In genomic region chr13:48542581-48543341, GRCh38 we compare ENCODE assay signal across 8 cellular contexts. TPM values are rescaled to one million over a fixed set of nuclear protein-coding genes. Genes with fewer than 3 reads are reported as not detected.
A peak's percentile ranks its signal among the peaks of the same experiment; 100 is the strongest.
DNase-seq lines count a peak whose midpoint lies in the region; ATAC-seq and TF ChIP-seq lines count a peak whose summit lies in the region.

No MANE protein-coding gene starts in this region.

- DNase-seq in NCI-H1092 (lab: John Stamatoyannopoulos, UW), result peak; percentile 71
- DNase-seq in body of pancreas, result peak in 3 of 4 donors; percentile 51 to 63 (median 60)
- DNase-seq in tibial nerve (ENCODE audit: low spot score in 2 of 2), result peak in 1 of 2 donors; percentile 46
- no peak for DNase-seq in SK-N-SH
- no peak for DNase-seq in activated T-helper 2 cell treated with anti-CD3 and anti-CD28 coated beads, Interferon-gamma antibody, Interleukin-2, Interleukin-4, amounts not matched to agents 10 μg/mL and 5 μg/mL and 100 μg/mL, durations not matched to agents 14 hours and 24 hours and 36 hours (ENCODE audit: low spot score)
- no peak for DNase-seq in SW 1271 (lab: John Stamatoyannopoulos, UW)

- no peak for TF ChIP-seq POLR2A in body of pancreas (IDR thresholded peaks at IDR 0.05)
- no peak for TF ChIP-seq POLR2A in tibial nerve (IDR thresholded peaks at IDR 0.05)

- H3K27me3 Mint-ChIP-seq in activated T-helper 2 cell treated with anti-CD3 and anti-CD28 coated beads, Interferon-gamma antibody, Interleukin-2, Interleukin-4, amounts not matched to agents 10 μg/mL and 5 μg/mL and 100 μg/mL, durations not matched to agents 14 hours and 24 hours and 36 hours (ENCODE audit: low read depth), result peaks cover 17% of the 10 kb centered on the region

- no peaks in the 10 kb centered on the region for H3K79me2 ChIP-seq in DOHH2 (ENCODE audit: control insufficient read depth, low read length)
- no peaks in the 10 kb centered on the region for H3K79me2 ChIP-seq in SK-N-SH (ENCODE audit: insufficient read depth)

- peak overlapping the region; percentile 45 for H3K4me2 ChIP-seq in DOHH2 (ENCODE audit: low read length)
- H3K4me2 ChIP-seq in SK-N-SH, result no peak overlapping the region

- H3K27ac Mint-ChIP-seq in activated T-helper 2 cell treated with anti-CD3 and anti-CD28 coated beads, Interferon-gamma antibody, Interleukin-2, Interleukin-4, amounts not matched to agents 10 μg/mL and 5 μg/mL and 100 μg/mL, durations not matched to agents 14 hours and 24 hours and 36 hours, result no peak overlapping the region

- no peak overlapping the region for H3K27ac ChIP-seq in DOHH2 (ENCODE audit: low read depth, low read length)
- H3K27ac ChIP-seq in body of pancreas, result peak overlapping the region in 3 of 4 donors; percentile 16 to 52 (median 20)
- H3K27ac ChIP-seq in layer of hippocampus (ENCODE audit: low read depth, low read length), result peak overlapping the region; percentile 44
- peak overlapping the region in 3 of 4 donors; percentile 41 to 77 (median 45) for H3K27ac ChIP-seq in tibial nerve
- H3K27ac ChIP-seq in SK-N-SH (ENCODE audit: low read depth in 2 of 2, low read length in 1 of 2), result no peak overlapping the region

- ATAC-seq in body of pancreas, result peak; percentile 30

- H3F3A ChIP-seq in DOHH2 (ENCODE audit: control insufficient read depth, insufficient read depth) (no peaks in the 10 kb centered on the region), SK-N-SH (replicated peaks; ENCODE audit: insufficient read depth) (no peaks in the 10 kb centered on the region)

- TF ChIP-seq RAD21 in SK-N-SH (IDR thresholded peaks at IDR 0.05; ENCODE audit: low read length), result no peak

- H4K20me1 ChIP-seq in DOHH2 (ENCODE audit: control insufficient read depth, insufficient read depth, low read depth, low read length), result no peaks in the 10 kb centered on the region
- H4K20me1 ChIP-seq in SK-N-SH (ENCODE audit: insufficient read depth), result no peaks in the 10 kb centered on the region

- H3K4me3 ChIP-seq in DOHH2 (ENCODE audit: low read length), result 0 out of 2 replicates have a peak overlapping the region, but pooled peaks have one; percentile 6
- H3K4me3 ChIP-seq in body of pancreas, result no peak overlapping the region
- no peak overlapping the region for H3K4me3 ChIP-seq in tibial nerve
- no peak overlapping the region for H3K4me3 ChIP-seq in SK-N-SH (ENCODE audit: low read depth in 2 of 2, low read length in 1 of 2)

- CTCF ChIA-PET in SK-N-SH (lab: Yijun Ruan, JAX), result interaction anchor here (1.6 kb wide), 1 partner anchor 38 kb away, joined by 8 read pairs; no protein-coding TSS in a partner anchor

- H3K36me3 Mint-ChIP-seq in activated T-helper 2 cell treated with anti-CD3 and anti-CD28 coated beads, Interferon-gamma antibody, Interleukin-2, Interleukin-4, amounts not matched to agents 10 μg/mL and 5 μg/mL and 100 μg/mL, durations not matched to agents 14 hours and 24 hours and 36 hours (ENCODE audit: low read depth), result peaks cover 10% of the 10 kb centered on the region

- no peak overlapping the region for H2AFZ ChIP-seq in SK-N-SH (ENCODE audit: low read depth)

- H3K27me3 ChIP-seq in DOHH2 (ENCODE audit: control insufficient read depth, low read length) (no peaks in the 10 kb centered on the region), body of pancreas (no peaks in the 10 kb centered on the region), layer of hippocampus (ENCODE audit: control insufficient read depth, insufficient read depth, low read length) (no peaks in the 10 kb centered on the region), tibial nerve (no peaks in the 10 kb centered on the region), SK-N-SH (ENCODE audit: insufficient read depth) (no peaks in the 10 kb centered on the region)

- peaks cover 3% of the 10 kb centered on the region for H3K4me1 Mint-ChIP-seq in activated T-helper 2 cell treated with anti-CD3 and anti-CD28 coated beads, Interferon-gamma antibody, Interleukin-2, Interleukin-4, amounts not matched to agents 10 μg/mL and 5 μg/mL and 100 μg/mL, durations not matched to agents 14 hours and 24 hours and 36 hours (ENCODE audit: low read depth)

- POLR2A ChIA-PET in SK-N-SH (lab: Yijun Ruan, JAX), result no interaction called here

- H3K4me1 ChIP-seq in DOHH2 (ENCODE audit: control insufficient read depth, low read length) (peaks cover 13% of the 10 kb centered on the region), body of pancreas (peaks cover 5% of the 10 kb centered on the region), tibial nerve (peaks cover 0 to 25% (median 12%) of the 10 kb centered on the region in 4 donors), SK-N-SH (ENCODE audit: control insufficient read depth in 1 of 2, insufficient read depth in 2 of 2, low read depth in 1 of 2, low read length in 1 of 2) (no peaks in the 10 kb centered on the region)

- WGBS in body of pancreas, 2 donors, result 12 to 13% methylated on average over 10 to 11 of the region's 11 CpGs
- WGBS in tibial nerve, 2 donors, result 3 to 7% methylated on average over 9 to 11 of the region's 11 CpGs
- 75% methylated on average over 8 of the region's 11 CpGs for WGBS in SK-N-SH (ENCODE audit: low lambda C conversion rate)

- H3K9me2 ChIP-seq in DOHH2 (replicated peaks; ENCODE audit: control insufficient read depth, low read length), result no peaks in the 10 kb centered on the region
- H3K9me2 ChIP-seq in SK-N-SH, result no peaks in the 10 kb centered on the region

- H3K9me3 Mint-ChIP-seq in activated T-helper 2 cell treated with anti-CD3 and anti-CD28 coated beads, Interferon-gamma antibody, Interleukin-2, Interleukin-4, amounts not matched to agents 10 μg/mL and 5 μg/mL and 100 μg/mL, durations not matched to agents 14 hours and 24 hours and 36 hours, result peaks cover 15% of the 10 kb centered on the region

- H3K9me3 ChIP-seq in DOHH2 (ENCODE audit: control insufficient read depth, insufficient read depth, low read length) (no peaks in the 10 kb centered on the region), body of pancreas (no peaks in the 10 kb centered on the region), tibial nerve (no peaks in the 10 kb centered on the region), SK-N-SH (no peaks in the 10 kb centered on the region)

- H3K36me3 ChIP-seq in DOHH2 (ENCODE audit: control insufficient read depth, low read length) (no peaks in the 10 kb centered on the region), body of pancreas (replicated peaks in 1 of 2; ENCODE audit: insufficient read depth in 1 of 2, low read depth in 2 of 2) (no peaks in the 10 kb centered on the region), tibial nerve (no peaks in the 10 kb centered on the region), SK-N-SH (replicated peaks in 1 of 2; ENCODE audit: control insufficient read depth in 1 of 2, insufficient read depth in 2 of 2, low read length in 1 of 2) (no peaks in the 10 kb centered on the region)

- no peak for TF ChIP-seq EP300 in tibial nerve (IDR thresholded peaks at IDR 0.05)
- TF ChIP-seq EP300 in SK-N-SH (IDR thresholded peaks at IDR 0.05; ENCODE audit: borderline replicate concordance in 1 of 2, low read depth in 1 of 2, low read length in 1 of 2), result no peak

- no peak overlapping the region for H3K4me3 Mint-ChIP-seq in activated T-helper 2 cell treated with anti-CD3 and anti-CD28 coated beads, Interferon-gamma antibody, Interleukin-2, Interleukin-4, amounts not matched to agents 10 μg/mL and 5 μg/mL and 100 μg/mL, durations not matched to agents 14 hours and 24 hours and 36 hours (ENCODE audit: low read depth)

- intact Hi-C loops in body of pancreas (cut with DNase I), result no loop called here
- intact Hi-C loops in activated T-helper 2 cell treated with anti-CD3 and anti-CD28 coated beads, Interferon-gamma antibody, Interleukin-2, Interleukin-4, amounts not matched to agents 10 μg/mL and 5 μg/mL and 100 μg/mL, durations not matched to agents 14 hours and 24 hours and 36 hours (cut with micrococcal nuclease), result no loop called here

- no peak for TF ChIP-seq CTCF in DOHH2 (IDR thresholded peaks at IDR 0.05; ENCODE audit: low read depth, low read length, poor library complexity, severe bottlenecking)
- TF ChIP-seq CTCF in body of pancreas (IDR thresholded peaks at IDR 0.05), result no peak
- TF ChIP-seq CTCF in tibial nerve (IDR thresholded peaks at IDR 0.05), result peak in 1 of 5 experiments; percentile 10
- TF ChIP-seq CTCF in SK-N-SH (IDR thresholded peaks at IDR 0.05), result no peak

- no peak overlapping the region for H3K9ac ChIP-seq in SK-N-SH

TF ChIP-seq in SK-N-SH, 30 proteins besides CTCF, POLR2A, EP300 and RAD21:
- no peak for TF ChIP-seq GABPA (IDR thresholded peaks at IDR 0.05; ENCODE audit: low read depth)

RNA-seq across cellular contexts. Expression of gene RCBTB2, which starts 9.9 kb away (rescaled TPM):
- total RNA-seq in body of pancreas (1 to 10 TPM; 1.6 to 6.0 TPM), tibial nerve (10 to 100 TPM in 1 of 4 donors, 1 to 10 TPM in 3; 7.0 to 10.6 (median 8.5) TPM)
- 2.8 and 4.3 TPM in 2 replicates for polyA plus RNA-seq in SK-N-SH (2012; rRNA removed)
- polyA plus RNA-seq in SK-N-SH (2012; cell fraction: cytosol; rRNA removed), result 3.2 and 3.4 TPM in 2 replicates
- 2.4 and 4.7 TPM in 2 replicates for polyA plus RNA-seq in SK-N-SH (2012; cell fraction: nucleus; rRNA removed)
- 2.7 and 3.4 TPM in 2 replicates for total RNA-seq in activated T-helper 2 cell treated with anti-CD3 and anti-CD28 coated beads, Interferon-gamma antibody, Interleukin-2, Interleukin-4, amounts not matched to agents 10 μg/mL and 5 μg/mL and 100 μg/mL, durations not matched to agents 14 hours and 24 hours and 36 hours

Comparison
In these comparisons a context has a peak if more than half of its experiments do, and no peak if none do; other contexts are left out.
1. H3K27ac ChIP-seq: peak in body of pancreas (3 of 4), layer of hippocampus (single experiment) and tibial nerve (3 of 4); none in DOHH2 (single experiment) and SK-N-SH (0 of 2).
2. DNase-seq: peak in NCI-H1092 (single experiment) and body of pancreas (3 of 4); none in SK-N-SH (single experiment), activated T-helper 2 cell treated with anti-CD3 and anti-CD28 coated beads, Interferon-gamma antibody, Interleukin-2, Interleukin-4, amounts not matched to agents 10 μg/mL and 5 μg/mL and 100 μg/mL, durations not matched to agents 14 hours and 24 hours and 36 hours (single experiment) and SW 1271 (0 of 2).